ENCODE assay signal across 35 cellular contexts in the genomic region with DNA sequence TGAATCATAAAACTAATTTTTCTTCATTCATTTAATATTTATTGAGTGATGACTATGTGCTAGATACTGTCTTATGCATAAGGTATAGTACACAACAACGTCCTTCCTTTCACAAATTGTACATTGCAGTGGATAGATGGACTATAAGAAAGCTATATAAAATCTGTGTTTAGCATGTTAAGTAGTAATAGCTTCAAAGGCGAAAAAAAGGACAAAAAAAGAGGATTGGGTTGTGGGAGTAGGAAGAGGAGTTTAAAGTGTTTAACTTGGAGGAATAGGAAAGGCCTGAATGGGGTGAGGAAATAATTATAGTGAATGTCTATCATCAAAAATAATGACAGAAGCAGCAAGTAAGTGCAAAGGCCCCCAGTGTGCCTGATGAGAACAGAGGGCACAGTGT.
"Had no signal": no experiment of that assay in that cellular context is flagged by ENCODE, and none has a peak within 500 bp of the region (broad histone marks: within the 10 kb centered on the region; RNA-seq: fewer than 3 reads in every experiment).

No MANE protein-coding gene starts in this region.

- H3K9me3 ChIP-seq: adrenal gland had no signal

- H3K27me3 ChIP-seq: adrenal gland, dorsolateral prefrontal cortex, esophagus squamous epithelium, gastroesophageal sphincter, heart right ventricle, hepatocyte had no signal

- H3K4me1 Mint-ChIP-seq: activated CD8-positive, alpha-beta memory T cell treated with anti-CD3 and anti-CD28 coated beads, Interleukin-2, amount 10 ng/mL, durations not matched to agents 7 days and 5 days; activated naive CD4-positive, alpha-beta T cell treated with anti-CD3 and anti-CD28 coated beads, Interleukin-2, amount 50 U/mL, for 24 hours; activated naive CD8-positive, alpha-beta T cell treated with anti-CD3 and anti-CD28 coated beads for 36 hours; activated naive CD8-positive, alpha-beta T cell treated with anti-CD3 and anti-CD28 coated beads, Interleukin-2, amount 50 U/mL, for 24 hours; brain; central memory CD8-positive, alpha-beta T cell; T-helper 17 cell had no signal

- H3K9me3 Mint-ChIP-seq: activated B cell treated with CpG ODN at 0.5 μM for 24 hours; activated naive CD4-positive, alpha-beta T cell treated with anti-CD3 and anti-CD28 coated beads, Interleukin-2, amount 50 U/mL, for 24 hours had no signal

- H3K4me2 ChIP-seq: hepatocyte had no signal

- H3K36me3 Mint-ChIP-seq: activated CD4-positive, alpha-beta memory T cell treated with anti-CD3 and anti-CD28 coated beads for 36 hours; activated CD8-positive, alpha-beta memory T cell treated with anti-CD3 and anti-CD28 coated beads, Interleukin-2, amount 10 ng/mL, durations not matched to agents 7 days and 5 days; activated naive CD4-positive, alpha-beta T cell treated with anti-CD3 and anti-CD28 coated beads, Interleukin-2, amount 50 U/mL, for 24 hours; activated naive CD8-positive, alpha-beta T cell treated with anti-CD3 and anti-CD28 coated beads for 36 hours; brain had no signal

- H3K27ac ChIP-seq: adrenal gland, coronary artery, dorsolateral prefrontal cortex, epithelial cell of prostate, esophagus squamous epithelium, gastroesophageal sphincter, heart right ventricle, hepatocyte, WERI-Rb-1 had no signal

- H3K27ac Mint-ChIP-seq: activated B cell treated with CpG ODN at 0.5 μM for 24 hours; activated CD4-positive, alpha-beta memory T cell treated with anti-CD3 and anti-CD28 coated beads for 36 hours; activated CD8-positive, alpha-beta memory T cell treated with anti-CD3 and anti-CD28 coated beads, Interleukin-2, amount 10 ng/mL, durations not matched to agents 7 days and 5 days; activated CD8-positive, alpha-beta T cell treated with anti-CD3 and anti-CD28 coated beads, Interleukin-2, amount 10 ng/mL, durations not matched to agents 7 days and 5 days; activated naive CD4-positive, alpha-beta T cell treated with anti-CD3 and anti-CD28 coated beads for 36 hours; activated naive CD4-positive, alpha-beta T cell treated with anti-CD3 and anti-CD28 coated beads, Interleukin-2, amount 50 U/mL, for 24 hours; activated naive CD8-positive, alpha-beta T cell treated with anti-CD3 and anti-CD28 coated beads for 36 hours; activated naive CD8-positive, alpha-beta T cell treated with anti-CD3 and anti-CD28 coated beads, Interleukin-2, amount 50 U/mL, for 24 hours; activated T-helper 1 cell treated with anti-CD3 and anti-CD28 coated beads, Interleukin-12 subunit alpha, Interleukin-12 subunit beta, Interleukin-2, Interleukin-4 antibody, amounts not matched to agents 30 ng/mL and 10 ng/mL and 1 ng/mL, durations not matched to agents 14 hours and 24 hours and 36 hours; activated T-helper 2 cell treated with anti-CD3 and anti-CD28 coated beads, Interferon-gamma antibody, Interleukin-2, Interleukin-4, amounts not matched to agents 10 μg/mL and 5 μg/mL and 100 μg/mL, durations not matched to agents 14 hours and 24 hours and 36 hours; brain; dendritic cell treated with granulocyte-macrophage colony-stimulating factor and Interleukin-4, amounts not matched to agents 40 ng/mL and 50 ng/mL, for 4 days; effector memory CD8-positive, alpha-beta T cell; T-helper 17 cell; T-helper 2 cell treated with Interferon-gamma antibody and Interleukin-4, amounts not matched to agents 5 μg/mL and 100 μg/mL, for 36 hours had no signal

- H3K4me3 Mint-ChIP-seq: activated B cell treated with CpG ODN at 0.5 μM for 24 hours; activated CD4-positive, alpha-beta memory T cell treated with anti-CD3 and anti-CD28 coated beads for 36 hours; activated CD8-positive, alpha-beta memory T cell treated with anti-CD3 and anti-CD28 coated beads, Interleukin-2, amount 10 ng/mL, durations not matched to agents 7 days and 5 days; activated CD8-positive, alpha-beta T cell treated with anti-CD3 and anti-CD28 coated beads, Interleukin-2, amount 10 ng/mL, durations not matched to agents 7 days and 5 days; activated naive CD4-positive, alpha-beta T cell treated with anti-CD3 and anti-CD28 coated beads for 36 hours; activated naive CD4-positive, alpha-beta T cell treated with anti-CD3 and anti-CD28 coated beads, Interleukin-2, amount 50 U/mL, for 24 hours; activated naive CD8-positive, alpha-beta T cell treated with anti-CD3 and anti-CD28 coated beads for 36 hours; activated naive CD8-positive, alpha-beta T cell treated with anti-CD3 and anti-CD28 coated beads, Interleukin-2, amount 50 U/mL, for 24 hours; activated T-helper 1 cell treated with anti-CD3 and anti-CD28 coated beads, Interleukin-12 subunit alpha, Interleukin-12 subunit beta, Interleukin-2, Interleukin-4 antibody, amounts not matched to agents 30 ng/mL and 10 ng/mL and 1 ng/mL, durations not matched to agents 14 hours and 24 hours and 36 hours; brain; central memory CD8-positive, alpha-beta T cell; dendritic cell treated with granulocyte-macrophage colony-stimulating factor and Interleukin-4, amounts not matched to agents 40 ng/mL and 50 ng/mL, for 4 days; effector memory CD8-positive, alpha-beta T cell; T-helper 17 cell; T-helper 2 cell treated with Interferon-gamma antibody and Interleukin-4, amounts not matched to agents 5 μg/mL and 100 μg/mL, for 36 hours had no signal

- DNase-seq: activated B cell treated with CpG ODN at 0.5 μM for 24 hours; activated CD4-positive, alpha-beta memory T cell treated with anti-CD3 and anti-CD28 coated beads for 36 hours; activated CD4-positive, alpha-beta T cell treated with anti-CD3 and anti-CD28 coated beads for 48 hours; activated CD8-positive, alpha-beta memory T cell treated with anti-CD3 and anti-CD28 coated beads, Interleukin-2, amount 10 ng/mL, durations not matched to agents 7 days and 5 days; activated CD8-positive, alpha-beta memory T cell treated with anti-CD3 and anti-CD28 coated beads, Interleukin-2, amount 50 U/mL, for 4 hours; activated CD8-positive, alpha-beta T cell treated with anti-CD3 and anti-CD28 coated beads, Interleukin-2, amount 10 ng/mL, durations not matched to agents 7 days and 5 days; activated effector memory CD4-positive, alpha-beta T cell treated with anti-CD3 and anti-CD28 coated beads, Interleukin-2, amount 50 U/mL, for 16 hours; activated naive CD4-positive, alpha-beta T cell treated with anti-CD3 and anti-CD28 coated beads for 36 hours; activated naive CD8-positive, alpha-beta T cell treated with anti-CD3 and anti-CD28 coated beads for 36 hours; activated naive CD8-positive, alpha-beta T cell treated with anti-CD3 and anti-CD28 coated beads, Interleukin-2, amount 50 U/mL, for 24 hours; activated T-cell treated with anti-CD3 and anti-CD28 coated beads, Interleukin-2, amount 50 U/mL, for 1 hour; activated T-cell treated with anti-CD3 and anti-CD28 coated beads, Interleukin-2, amount 50 U/mL, for 48 hours; adrenal gland; amygdala; aorta; dorsolateral prefrontal cortex; effector memory CD8-positive, alpha-beta T cell; esophagus squamous epithelium; foreskin melanocyte; heart right ventricle; T-helper 1 cell; T-helper 17 cell; T1000; WERI-Rb-1 had no signal

- H3K4me3 ChIP-seq: adrenal gland, coronary artery, dorsolateral prefrontal cortex, esophagus squamous epithelium, gastroesophageal sphincter, heart right ventricle, hepatocyte had no signal

- H3K4me1 ChIP-seq: adrenal gland, esophagus squamous epithelium, gastroesophageal sphincter, heart right ventricle had no signal

- H3K36me3 ChIP-seq: adrenal gland, esophagus squamous epithelium, gastroesophageal sphincter, heart right ventricle, WERI-Rb-1 had no signal

- H2AFZ ChIP-seq: hepatocyte had no signal

- H3K27me3 Mint-ChIP-seq: activated B cell treated with CpG ODN at 0.5 μM for 24 hours; activated CD4-positive, alpha-beta memory T cell treated with anti-CD3 and anti-CD28 coated beads for 36 hours; activated CD8-positive, alpha-beta memory T cell treated with anti-CD3 and anti-CD28 coated beads, Interleukin-2, amount 10 ng/mL, durations not matched to agents 7 days and 5 days; activated naive CD4-positive, alpha-beta T cell treated with anti-CD3 and anti-CD28 coated beads, Interleukin-2, amount 50 U/mL, for 24 hours; activated naive CD8-positive, alpha-beta T cell treated with anti-CD3 and anti-CD28 coated beads for 36 hours; activated naive CD8-positive, alpha-beta T cell treated with anti-CD3 and anti-CD28 coated beads, Interleukin-2, amount 50 U/mL, for 24 hours; central memory CD8-positive, alpha-beta T cell; dendritic cell treated with granulocyte-macrophage colony-stimulating factor and Interleukin-4, amounts not matched to agents 40 ng/mL and 50 ng/mL, for 4 days; effector memory CD8-positive, alpha-beta T cell; T-helper 17 cell had no signal
